In genomic region chr17:44095647-44096496, GRCh38 we compare ENCODE assay signal across 1 cellular context.
TF ChIP-seq lines count a peak whose summit lies in the region.

No MANE protein-coding gene starts in this region.

TF ChIP-seq in K562, 482 proteins besides CTCF, POLR2A, EP300 and RAD21 (continued from another document and continues in another):
- TF ChIP-seq CUX1 (CRISPR knock-in tag; IDR thresholded peaks at IDR 0.05) = 0 out of 2 replicates have a peak, but pooled peaks have one; percentile 46
- no peak for TF ChIP-seq ELK3 (CRISPR knock-in tag; IDR thresholded peaks at IDR 0.05)
- TF ChIP-seq ZNF655 (CRISPR knock-in tag; IDR thresholded peaks at IDR 0.05) = no peak
- peak; percentile 64 for TF ChIP-seq POLR2B (IDR thresholded peaks at IDR 0.05; ENCODE audit: low read depth, partially characterized antibody)
- peak; percentile 85 for TF ChIP-seq CBFA2T3 (IDR thresholded peaks at IDR 0.05)
- TF ChIP-seq MYNN (IDR thresholded peaks at IDR 0.05) = peak; percentile 33; the same call in 1 of the 2 replicates
- no peak for TF ChIP-seq MYNN (CRISPR knock-in tag; IDR thresholded peaks at IDR 0.05)
- TF ChIP-seq CEBPZ (IDR thresholded peaks at IDR 0.05; ENCODE audit: borderline replicate concordance, low read depth, low read length) = no peak
- peak; percentile 69 for TF ChIP-seq POLR2AphosphoS5 (IDR thresholded peaks at IDR 0.05; ENCODE audit: control insufficient read depth, insufficient read depth, low read depth, low read length)
- TF ChIP-seq SPI1 (IDR thresholded peaks at IDR 0.05; ENCODE audit: borderline replicate concordance, low read depth, low read length) = peak; percentile 76
- no peak for TF ChIP-seq ZNF224 (CRISPR knock-in tag; IDR thresholded peaks at IDR 0.05)
- peak; percentile 68; the same call in 1 of the 2 replicates for TF ChIP-seq ZNF766 (CRISPR knock-in tag; conservative IDR thresholded peaks at IDR 0.05)
- TF ChIP-seq E2F4 (CRISPR knock-in tag; IDR thresholded peaks at IDR 0.05; ENCODE audit: low read depth) = no peak
- no peak for TF ChIP-seq FOXK1 (CRISPR knock-in tag; IDR thresholded peaks at IDR 0.05; ENCODE audit: borderline replicate concordance)
- TF ChIP-seq SRF (CRISPR knock-in tag; IDR thresholded peaks at IDR 0.05) = peak in 1 of 2 experiments; percentile 24; a peak in 2 of 4 replicates
- TF ChIP-seq ZNF232 (CRISPR knock-in tag; IDR thresholded peaks at IDR 0.05) = no peak
- peak; percentile 27 for TF ChIP-seq NFRKB (IDR thresholded peaks at IDR 0.05; ENCODE audit: low read depth)
- TF ChIP-seq RCOR1 (IDR thresholded peaks at IDR 0.05; ENCODE audit: borderline replicate concordance in 1 of 2, low read depth in 2 of 2, low read length in 2 of 2) = peak in 1 of 2 experiments; percentile 82; a peak in 2 of 4 replicates
- TF ChIP-seq HMGXB4 (CRISPR knock-in tag; IDR thresholded peaks at IDR 0.05) = no peak
- TF ChIP-seq TRIM28 (IDR thresholded peaks at IDR 0.05) = no peak
- peak; percentile 49 for TF ChIP-seq NFIC (IDR thresholded peaks at IDR 0.05)
- TF ChIP-seq RREB1 (CRISPR knock-in tag; IDR thresholded peaks at IDR 0.05) = no peak
- TF ChIP-seq USF2 (CRISPR knock-in tag; IDR thresholded peaks at IDR 0.05) = no peak
- 0 out of 2 replicates have a peak, but pooled peaks have one; percentile 13 for TF ChIP-seq CREM (IDR thresholded peaks at IDR 0.05; ENCODE audit: low read depth)
- no peak for TF ChIP-seq GTF3C2 (IDR thresholded peaks at IDR 0.05; ENCODE audit: borderline replicate concordance, extremely low read depth, insufficient read length)
- peak; percentile 12; the same call in 1 of the 2 replicates for TF ChIP-seq HDAC2 (IDR thresholded peaks at IDR 0.05)
- no peak for TF ChIP-seq ZNF77 (CRISPR knock-in tag; IDR thresholded peaks at IDR 0.05)
- no peak for TF ChIP-seq BCOR (IDR thresholded peaks at IDR 0.05)
- TF ChIP-seq YY1 (IDR thresholded peaks at IDR 0.05; ENCODE audit: borderline replicate concordance in 1 of 3, control insufficient read depth in 1 of 3, extremely low read depth in 1 of 3, insufficient read depth in 3 of 3, insufficient read length in 1 of 3, insufficient replicate concordance in 2 of 3, low read depth in 1 of 3, low read length in 2 of 3) = peak in 1 of 3 experiments; percentile 19
- peak; percentile 78 for TF ChIP-seq GABPA (tag; conservative IDR thresholded peaks at IDR 0.05; ENCODE audit: low read depth)
- no peak for TF ChIP-seq ZNF583 (CRISPR knock-in tag; IDR thresholded peaks at IDR 0.05)
- TF ChIP-seq ATF7 (IDR thresholded peaks at IDR 0.05) = no peak
